Comparison of ENCODE assay signal across 22 cellular contexts in genomic region chr1:219476716-219477115, GRCh38.
DNase-seq lines count a peak whose midpoint lies in the region; ATAC-seq and TF ChIP-seq lines count a peak whose summit lies in the region.
"Had no signal": no experiment of that assay in that cellular context is flagged by ENCODE, and none has a peak within 500 bp of the region (broad histone marks: within the 10 kb centered on the region; RNA-seq: fewer than 3 reads in every experiment).

No MANE protein-coding gene starts in this region.

- POLR2A ChIA-PET in A673 (lab: Charles Lee; ENCODE audit: low non-redundant PET): no interaction called here

- peak; percentile 48 for ATAC-seq in GM18868 (IDR thresholded peaks at IDR 0.05; ENCODE audit: unreplicated experiment)
- ATAC-seq in GM21447 (IDR thresholded peaks at IDR 0.05; ENCODE audit: unreplicated experiment): peak; percentile 47
- peak; percentile 34 for ATAC-seq in HG02938 (IDR thresholded peaks at IDR 0.05; ENCODE audit: unreplicated experiment)
- ATAC-seq in HG03520 (IDR thresholded peaks at IDR 0.05; ENCODE audit: unreplicated experiment): peak; percentile 23
- ATAC-seq: activated CD4-positive, CD25-positive, alpha-beta regulatory T cell treated with anti-CD3 and anti-CD28 coated beads, Interleukin-2, amount 50 U/mL, for 24 hours; body of pancreas; sciatic nerve; T-helper 17 cell had no signal

- no peak overlapping the region for H3K27ac ChIP-seq in A673 (ENCODE audit: low read depth, low read length, poor library complexity, severe bottlenecking)
- H3K27ac ChIP-seq: body of pancreas, HL-60, neutrophil, tibial nerve had no signal

- no peak for DNase-seq in NK-92 treated with Interleukin-12 subunit alpha and Interleukin-12 subunit beta, amount 100 ng/mL, for 24 hours (lab: John Stamatoyannopoulos, UW)
- DNase-seq in A172 (ENCODE audit: low spot score) (no peak), KBM-7 (no peak), A673 (ENCODE audit: low spot score) (no peak)
- DNase-seq: activated naive CD4-positive, alpha-beta T cell treated with Interleukin-2 at 50 U/mL for 16 hours; body of pancreas; HCEC 1CT; hippocampal formation; KG1; NCI-H1417 treated with DMSO at 0.1 percent for 48 hours; Right ventricle myocardium superior; stimulated activated CD4-positive, alpha-beta T cell treated with anti-CD3 and anti-CD28 coated beads, Interleukin-2, amount 100 ng/mL, for 48 hours; T-helper 17 cell had no signal

- no TSS peak for BruUV-seq in A673 (replicated peaks; lab: Mats Ljungman, UMichigan)

- no peaks in the 10 kb centered on the region for H3K9me3 ChIP-seq in A673 (ENCODE audit: low read depth, low read length, poor library complexity, severe bottlenecking)
- H3K9me3 ChIP-seq: body of pancreas, neutrophil, tibial nerve had no signal

- H3K4me1 ChIP-seq in A673 (ENCODE audit: insufficient read depth, low read length, poor library complexity, severe bottlenecking): no peaks in the 10 kb centered on the region
- H3K4me1 ChIP-seq: body of pancreas, tibial nerve had no signal

- no peak overlapping the region for H3K4me3 ChIP-seq in A673 (ENCODE audit: low read depth, low read length, poor library complexity, severe bottlenecking)
- H3K4me3 ChIP-seq: body of pancreas, tibial nerve had no signal

- no peaks in the 10 kb centered on the region for H3K36me3 ChIP-seq in A673 (ENCODE audit: insufficient read depth, low read length, poor library complexity, severe bottlenecking)
- H3K36me3 ChIP-seq: neutrophil, tibial nerve had no signal

- intact Hi-C loops in A673 (cut with micrococcal nuclease; ENCODE audit: unreplicated experiment): no loop called here

- H3K27me3 ChIP-seq in A673 (replicated peaks; ENCODE audit: insufficient read depth, low read depth, low read length, poor library complexity): peaks cover 10% of the 10 kb centered on the region
- H3K27me3 ChIP-seq: body of pancreas, neutrophil, tibial nerve had no signal

- CTCF ChIA-PET in A673 (lab: Charles Lee): no interaction called here

- in situ Hi-C loops in KBM-7 (cut with MboI; ENCODE audit: low pct_unique_long_range_greater_than_20kb, low sequenced_read_pairs): no loop called here

- TF ChIP-seq CTCF in A673 (conservative IDR thresholded peaks at IDR 0.05; ENCODE audit: low read depth, low read length): no peak
